In genomic region chr7:307970-308369, GRCh38 we compare ENCODE assay signal across 38 cellular contexts. TPM values are rescaled to one million over a fixed set of nuclear protein-coding genes. Genes with fewer than 3 reads are reported as not detected.
"Had no signal": no experiment of that assay in that cellular context is flagged by ENCODE, and none has a peak within 500 bp of the region (broad histone marks: within the 10 kb centered on the region; RNA-seq: fewer than 3 reads in every experiment).

No MANE protein-coding gene starts in this region.

- ATAC-seq: activated CD8-positive, alpha-beta T cell treated with anti-CD3 and anti-CD28 coated beads for 36 hours; activated naive CD4-positive, alpha-beta T cell treated with anti-CD3 and anti-CD28 coated beads, Interleukin-2, amount 50 U/mL, for 72 hours; activated T-cell treated with anti-CD3 and anti-CD28 coated beads, Interleukin-2, amount 50 U/mL, for 4 hours; activated T-cell treated with anti-CD3 and anti-CD28 coated beads, Interleukin-2, amount 50 U/mL, for 72 hours; activated T-helper 17 cell treated with anti-CD3 and anti-CD28 coated beads, Interleukin-2, amount 50 U/mL, for 72 hours; body of pancreas had no signal

- H3K4me1 ChIP-seq: adrenal gland, body of pancreas, breast epithelium had no signal

- DNase-seq: activated B cell treated with CpG ODN at 0.5 μM for 24 hours; activated CD4-positive, alpha-beta memory T cell treated with anti-CD3 and anti-CD28 coated beads for 36 hours; activated CD4-positive, alpha-beta T cell treated with anti-CD3 and anti-CD28 coated beads for 4 hours; activated CD4-positive, alpha-beta T cell treated with anti-CD3 and anti-CD28 coated beads, Interleukin-2, amount 10 ng/mL, durations not matched to agents 24 days and 14 days; activated CD4-positive, alpha-beta T cell treated with anti-CD3 and anti-CD28 coated beads, Interleukin-2, amount 50 U/mL, for 1 hour; activated CD4-positive, alpha-beta T cell treated with anti-CD3 and anti-CD28 coated beads, Interleukin-2, amount 50 U/mL, for 4 hours; activated CD4-positive, CD25-positive, alpha-beta regulatory T cell treated with anti-CD3 and anti-CD28 coated beads, Interleukin-2, amount 50 U/mL, for 72 hours; activated CD8-positive, alpha-beta memory T cell treated with anti-CD3 and anti-CD28 coated beads, Interleukin-2, amount 50 U/mL, for 4 hours; activated CD8-positive, alpha-beta T cell treated with anti-CD3 and anti-CD28 coated beads for 36 hours; activated effector memory CD4-positive, alpha-beta T cell treated with anti-CD3 and anti-CD28 coated beads, Interleukin-2, amount 50 U/mL, for 16 hours; activated gamma-delta T cell treated with Interleukin-2 at 50 U/mL for 16 hours; activated naive CD4-positive, alpha-beta T cell; activated naive CD4-positive, alpha-beta T cell treated with anti-CD3 and anti-CD28 coated beads for 36 hours; activated naive CD4-positive, alpha-beta T cell treated with anti-CD3 and anti-CD28 coated beads, Interleukin-2, amount 50 U/mL, for 16 hours; activated naive CD8-positive, alpha-beta T cell treated with anti-CD3 and anti-CD28 coated beads for 36 hours; activated T-cell treated with anti-CD3 and anti-CD28 coated beads for 4 hours; activated T-cell treated with anti-CD3 and anti-CD28 coated beads, Interleukin-2, amount 50 U/mL, for 1 hour; activated T-cell treated with anti-CD3 and anti-CD28 coated beads, Interleukin-2, amount 50 U/mL, for 4 hours; activated T-cell treated with anti-CD3 and anti-CD28 coated beads, Interleukin-2, amount 50 U/mL, for 72 hours; adrenal gland; amniotic stem cell; body of pancreas; brain microvascular endothelial cell; central memory CD4-positive, alpha-beta T cell; T-helper 2 cell; T-helper 9 cell had no signal

- H3K27me3 ChIP-seq: adrenal gland, body of pancreas, breast epithelium had no signal

- H3K36me3 ChIP-seq: adrenal gland, brain microvascular endothelial cell, breast epithelium had no signal

- H3K9me3 ChIP-seq: body of pancreas, breast epithelium had no signal

- H3K4me3 ChIP-seq: adrenal gland, body of pancreas, breast epithelium had no signal

- FAIRE-seq: astrocyte, colon, TTC549 had no signal

- H3K27ac ChIP-seq: adrenal gland, body of pancreas, brain microvascular endothelial cell, breast epithelium, VCaP had no signal

RNA-seq across cellular contexts. Expression of gene FOXL3, which starts 18.0 kb away (rescaled TPM):
- total RNA-seq: activated B cell treated with CpG ODN at 0.5 μM for 24 hours; activated CD4-positive, alpha-beta memory T cell treated with anti-CD3 and anti-CD28 coated beads for 36 hours; activated CD4-positive, alpha-beta T cell treated with anti-CD3 and anti-CD28 coated beads, Interleukin-2, amount 10 ng/mL, durations not matched to agents 24 days and 14 days; activated CD8-positive, alpha-beta memory T cell treated with anti-CD3 and anti-CD28 coated beads for 36 hours; activated CD8-positive, alpha-beta T cell treated with anti-CD3 and anti-CD28 coated beads for 36 hours; activated naive CD4-positive, alpha-beta T cell treated with anti-CD3 and anti-CD28 coated beads for 36 hours; activated naive CD4-positive, alpha-beta T cell treated with anti-CD3 and anti-CD28 coated beads, Interleukin-2, amount 50 U/mL, for 72 hours; activated naive CD8-positive, alpha-beta T cell treated with anti-CD3 and anti-CD28 coated beads for 36 hours; activated T-cell treated with anti-CD3 and anti-CD28 coated beads, Interleukin-2, amount 50 U/mL, for 4 hours; activated T-cell treated with anti-CD3 and anti-CD28 coated beads, Interleukin-2, amount 50 U/mL, for 72 hours; activated T-helper 1 cell treated with anti-CD3 and anti-CD28 coated beads, Interleukin-12 subunit alpha, Interleukin-12 subunit beta, Interleukin-2, Interleukin-4 antibody, amounts not matched to agents 30 ng/mL and 10 ng/mL and 1 ng/mL, durations not matched to agents 14 hours and 24 hours and 36 hours; activated T-helper 17 cell treated with anti-CD3 and anti-CD28 coated beads, Interleukin-2, amount 50 U/mL, for 72 hours; adrenal gland; aorta; astrocyte; body of pancreas; breast epithelium; cardiac septum; cerebellum had no signal
- polyA plus RNA-seq: adrenal gland, aorta had no signal
